11 cellular contexts compared by ENCODE assay signal in the genomic region with DNA sequence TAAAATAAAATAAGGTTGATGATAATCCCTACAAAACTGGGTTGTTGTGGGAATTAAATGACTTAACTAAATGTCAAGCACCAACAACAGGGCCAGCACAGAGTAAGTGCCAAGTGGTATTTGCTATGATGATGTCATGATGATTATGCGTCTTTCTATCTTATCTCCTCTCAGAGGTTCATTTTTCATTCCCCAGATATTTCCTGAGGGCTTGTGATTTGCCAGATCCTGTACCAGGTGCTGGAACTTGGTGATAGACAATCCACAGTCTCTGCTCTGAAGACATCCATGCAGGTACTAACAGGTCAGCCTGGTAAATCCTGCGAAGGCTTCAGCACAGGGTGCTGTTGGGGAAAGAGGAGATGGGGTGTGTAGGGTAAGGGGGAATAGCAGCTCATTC. TPM values are rescaled to one million over a fixed set of nuclear protein-coding genes. Genes with fewer than 3 reads are reported as not detected.
DNase-seq lines count a peak whose midpoint lies in the region; ATAC-seq and TF ChIP-seq lines count a peak whose summit lies in the region.
"Had no signal": no experiment of that assay in that cellular context is flagged by ENCODE, and none has a peak within 500 bp of the region (broad histone marks: within the 10 kb centered on the region; RNA-seq: fewer than 3 reads in every experiment).

No MANE protein-coding gene starts in this region.

- peak overlapping the region; percentile 73 for H3K27ac Mint-ChIP-seq in T-helper 2 cell treated with Interferon-gamma antibody and Interleukin-4, amounts not matched to agents 5 μg/mL and 100 μg/mL, for 36 hours

- no peak for ATAC-seq in GM19397 (IDR thresholded peaks at IDR 0.05; ENCODE audit: unreplicated experiment)
- ATAC-seq: activated T-cell treated with anti-CD3 and anti-CD28 coated beads, Interleukin-2, amount 50 U/mL, for 4 hours had no signal

- no peak for DNase-seq in T-helper 2 cell treated with Interferon-gamma antibody and Interleukin-4, amounts not matched to agents 5 μg/mL and 100 μg/mL, for 36 hours (ENCODE audit: low spot score)
- DNase-seq in T-helper 2 cell (no peak), RPMI7951 (ENCODE audit: low read depth) (peak; percentile 47), esophagus squamous epithelium (lab: John Stamatoyannopoulos, UW) (no peak), medulla oblongata (ENCODE audit: extremely low spot score) (no peak)
- DNase-seq in stimulated activated naive CD4-positive, alpha-beta T cell (lab: John Stamatoyannopoulos, UW), result no peak
- DNase-seq: activated T-cell treated with anti-CD3 and anti-CD28 coated beads, Interleukin-2, amount 50 U/mL, for 4 hours; NCI-H2171 had no signal

- H3K36me3 Mint-ChIP-seq in T-helper 2 cell treated with Interferon-gamma antibody and Interleukin-4, amounts not matched to agents 5 μg/mL and 100 μg/mL, for 36 hours (ENCODE audit: low read depth), result peaks cover 5% of the 10 kb centered on the region

- peaks cover 10 to 41% (median 17%) of the 10 kb centered on the region in 3 donors for H3K4me1 ChIP-seq in esophagus squamous epithelium

- H3K36me3 ChIP-seq in esophagus squamous epithelium, result no peaks in the 10 kb centered on the region

- no peaks in the 10 kb centered on the region for H3K9me3 ChIP-seq in esophagus squamous epithelium

- H3K27ac ChIP-seq in esophagus squamous epithelium (peak overlapping the region; percentile 63 to 84 (median 74)), skin epidermis (peak overlapping the region in 13 of 21 experiments; percentile 13 to 80 (median 63))

- H3K9me3 Mint-ChIP-seq in T-helper 2 cell treated with Interferon-gamma antibody and Interleukin-4, amounts not matched to agents 5 μg/mL and 100 μg/mL, for 36 hours, result no peaks in the 10 kb centered on the region
- H3K9me3 Mint-ChIP-seq: activated T-cell treated with anti-CD3 and anti-CD28 coated beads, Interleukin-2, amount 50 U/mL, for 4 hours; dendritic cell treated with granulocyte-macrophage colony-stimulating factor and Interleukin-4, amounts not matched to agents 40 ng/mL and 50 ng/mL, for 4 days had no signal

- no peak for TF ChIP-seq POLR2A in esophagus squamous epithelium (IDR thresholded peaks at IDR 0.05)

- H3K27me3 Mint-ChIP-seq in T-helper 2 cell treated with Interferon-gamma antibody and Interleukin-4, amounts not matched to agents 5 μg/mL and 100 μg/mL, for 36 hours (ENCODE audit: low read depth), result no peaks in the 10 kb centered on the region
- H3K27me3 Mint-ChIP-seq: dendritic cell treated with granulocyte-macrophage colony-stimulating factor and Interleukin-4, amounts not matched to agents 40 ng/mL and 50 ng/mL, for 4 days had no signal

- intact Hi-C loops in esophagus squamous epithelium (cut with DNase I), result no loop called here

- no peak for TF ChIP-seq CTCF in esophagus squamous epithelium (IDR thresholded peaks at IDR 0.05)

- WGBS in esophagus squamous epithelium, 2 donors, result 29 to 44% methylated on average over 1 to 2 of the region's 2 CpGs

- no peak overlapping the region for H3K4me3 ChIP-seq in esophagus squamous epithelium
- no peak overlapping the region for H3K4me3 ChIP-seq in skin epidermis

- no peak overlapping the region for H3K4me3 Mint-ChIP-seq in T-helper 2 cell treated with Interferon-gamma antibody and Interleukin-4, amounts not matched to agents 5 μg/mL and 100 μg/mL, for 36 hours
- H3K4me3 Mint-ChIP-seq: activated T-cell treated with anti-CD3 and anti-CD28 coated beads, Interleukin-2, amount 50 U/mL, for 4 hours; dendritic cell treated with granulocyte-macrophage colony-stimulating factor and Interleukin-4, amounts not matched to agents 40 ng/mL and 50 ng/mL, for 4 days had no signal

- H3K27me3 ChIP-seq in esophagus squamous epithelium, result no peaks in the 10 kb centered on the region

- H3K4me1 Mint-ChIP-seq in T-helper 2 cell treated with Interferon-gamma antibody and Interleukin-4, amounts not matched to agents 5 μg/mL and 100 μg/mL, for 36 hours (ENCODE audit: low read depth), result peaks cover 24% of the 10 kb centered on the region

RNA-seq across cellular contexts. Expression of a gene that starts 8.2 kb away (rescaled TPM):
- 260 and 282 TPM in 2 replicates for total RNA-seq in RPMI7951 (2014; rRNA removed; shearing (Covaris generic))
- total RNA-seq in esophagus squamous epithelium, result 100 to 1,000 TPM; 216 to 339 (median 246) TPM
